ENCODE assay signal across 1 cellular context in the genomic region with DNA sequence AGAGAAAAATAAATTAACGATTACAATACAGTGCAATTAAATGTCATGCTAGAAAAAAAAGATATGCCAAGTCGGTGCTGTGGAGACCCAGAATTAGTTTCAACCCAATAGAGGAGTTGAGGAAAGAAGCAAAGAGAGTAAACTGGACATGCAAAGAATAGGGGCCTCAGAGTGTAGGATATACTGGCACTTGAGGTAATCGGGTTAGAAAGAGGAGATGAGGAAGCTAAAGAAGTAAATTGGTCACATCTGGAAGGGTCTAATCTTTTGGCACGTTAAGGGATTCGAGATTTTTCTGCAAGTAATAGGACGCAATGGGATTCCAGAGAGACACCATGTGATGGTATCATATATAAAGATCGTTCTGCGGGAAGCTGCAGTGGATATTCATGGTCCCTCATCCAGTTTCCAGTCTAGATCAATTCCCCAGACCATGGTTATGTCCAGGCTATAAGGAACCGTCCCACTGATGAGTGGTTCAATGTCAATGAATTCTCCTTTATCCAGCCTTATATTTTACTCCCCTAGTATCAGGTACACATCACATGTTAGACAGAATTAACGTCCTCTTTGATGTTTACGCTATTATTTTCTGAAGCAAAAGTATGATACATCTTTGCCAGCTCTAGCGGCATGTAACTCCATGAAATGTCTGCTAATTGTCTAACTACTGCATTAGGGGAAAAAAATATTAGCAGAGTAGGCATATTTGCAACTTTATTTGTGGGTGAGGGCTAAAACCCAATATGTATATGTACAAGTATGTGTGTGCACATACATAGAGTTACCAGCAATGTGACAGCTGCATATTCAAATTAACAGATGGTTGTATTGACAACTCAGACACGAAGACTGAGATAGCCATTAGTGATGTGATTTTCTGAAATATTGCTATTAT.
TF ChIP-seq lines count a peak whose summit lies in the region.

No MANE protein-coding gene starts in this region.

TF ChIP-seq in HepG2, 621 proteins besides CTCF, POLR2A, EP300 and RAD21 (continued from another document):
- TF ChIP-seq, protein P1, sequence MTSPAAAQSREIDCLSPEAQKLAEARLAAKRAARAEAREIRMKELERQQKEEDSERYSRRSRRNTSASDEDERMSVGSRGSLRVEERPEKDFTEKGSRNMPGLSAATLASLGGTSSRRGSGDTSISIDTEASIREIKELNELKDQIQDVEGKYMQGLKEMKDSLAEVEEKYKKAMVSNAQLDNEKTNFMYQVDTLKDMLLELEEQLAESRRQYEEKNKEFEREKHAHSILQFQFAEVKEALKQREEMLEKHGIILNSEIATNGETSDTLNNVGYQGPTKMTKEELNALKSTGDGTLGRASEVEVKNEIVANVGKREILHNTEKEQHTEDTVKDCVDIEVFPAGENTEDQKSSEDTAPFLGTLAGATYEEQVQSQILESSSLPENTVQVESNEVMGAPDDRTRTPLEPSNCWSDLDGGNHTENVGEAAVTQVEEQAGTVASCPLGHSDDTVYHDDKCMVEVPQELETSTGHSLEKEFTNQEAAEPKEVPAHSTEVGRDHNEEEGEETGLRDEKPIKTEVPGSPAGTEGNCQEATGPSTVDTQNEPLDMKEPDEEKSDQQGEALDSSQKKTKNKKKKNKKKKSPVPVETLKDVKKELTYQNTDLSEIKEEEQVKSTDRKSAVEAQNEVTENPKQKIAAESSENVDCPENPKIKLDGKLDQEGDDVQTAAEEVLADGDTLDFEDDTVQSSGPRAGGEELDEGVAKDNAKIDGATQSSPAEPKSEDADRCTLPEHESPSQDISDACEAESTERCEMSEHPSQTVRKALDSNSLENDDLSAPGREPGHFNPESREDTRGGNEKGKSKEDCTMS (CRISPR knock-in tag; conservative IDR thresholded peaks at IDR 0.05), result no peak
- TF ChIP-seq NKX3-1 (CRISPR knock-in tag; IDR thresholded peaks at IDR 0.05) (0 out of 2 replicates have a peak, but pooled peaks have one; percentile 4), ZNF34 (CRISPR knock-in tag; IDR thresholded peaks at IDR 0.05; ENCODE audit: borderline replicate concordance) (0 out of 2 replicates have a peak, but pooled peaks have one; percentile 9), FOXJ3 (CRISPR knock-in tag; IDR thresholded peaks at IDR 0.05; ENCODE audit: borderline replicate concordance) (0 out of 2 replicates have a peak, but pooled peaks have one; percentile 21), ZNF138 (CRISPR knock-in tag; IDR thresholded peaks at IDR 0.05; ENCODE audit: low read depth) (no peak), ZFP82 (CRISPR knock-in tag; IDR thresholded peaks at IDR 0.05; ENCODE audit: borderline replicate concordance) (peak; percentile 91; the same call in 1 of the 2 replicates), MAFF (IDR thresholded peaks at IDR 0.05; ENCODE audit: low read depth, low read length) (peak; percentile 34), MAFK (conservative IDR thresholded peaks at IDR 0.05 in 1 of 2, IDR thresholded peaks at IDR 0.05 in 1 of 2; ENCODE audit: low read length in 2 of 2) (peak; percentile 61 to 67; a peak in 3 of 4 replicates), ZNF878 (CRISPR knock-in tag; IDR thresholded peaks at IDR 0.05) (no peak), MTA1 (CRISPR knock-in tag; IDR thresholded peaks at IDR 0.05; ENCODE audit: borderline replicate concordance) (no peak)
- TF ChIP-seq, protein P2, sequence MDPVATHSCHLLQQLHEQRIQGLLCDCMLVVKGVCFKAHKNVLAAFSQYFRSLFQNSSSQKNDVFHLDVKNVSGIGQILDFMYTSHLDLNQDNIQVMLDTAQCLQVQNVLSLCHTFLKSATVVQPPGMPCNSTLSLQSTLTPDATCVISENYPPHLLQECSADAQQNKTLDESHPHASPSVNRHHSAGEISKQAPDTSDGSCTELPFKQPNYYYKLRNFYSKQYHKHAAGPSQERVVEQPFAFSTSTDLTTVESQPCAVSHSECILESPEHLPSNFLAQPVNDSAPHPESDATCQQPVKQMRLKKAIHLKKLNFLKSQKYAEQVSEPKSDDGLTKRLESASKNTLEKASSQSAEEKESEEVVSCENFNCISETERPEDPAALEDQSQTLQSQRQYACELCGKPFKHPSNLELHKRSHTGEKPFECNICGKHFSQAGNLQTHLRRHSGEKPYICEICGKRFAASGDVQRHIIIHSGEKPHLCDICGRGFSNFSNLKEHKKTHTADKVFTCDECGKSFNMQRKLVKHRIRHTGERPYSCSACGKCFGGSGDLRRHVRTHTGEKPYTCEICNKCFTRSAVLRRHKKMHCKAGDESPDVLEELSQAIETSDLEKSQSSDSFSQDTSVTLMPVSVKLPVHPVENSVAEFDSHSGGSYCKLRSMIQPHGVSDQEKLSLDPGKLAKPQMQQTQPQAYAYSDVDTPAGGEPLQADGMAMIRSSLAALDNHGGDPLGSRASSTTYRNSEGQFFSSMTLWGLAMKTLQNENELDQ (CRISPR knock-in tag; IDR thresholded peaks at IDR 0.05; ENCODE audit: borderline replicate concordance), result no peak
- TF ChIP-seq, protein P3, sequence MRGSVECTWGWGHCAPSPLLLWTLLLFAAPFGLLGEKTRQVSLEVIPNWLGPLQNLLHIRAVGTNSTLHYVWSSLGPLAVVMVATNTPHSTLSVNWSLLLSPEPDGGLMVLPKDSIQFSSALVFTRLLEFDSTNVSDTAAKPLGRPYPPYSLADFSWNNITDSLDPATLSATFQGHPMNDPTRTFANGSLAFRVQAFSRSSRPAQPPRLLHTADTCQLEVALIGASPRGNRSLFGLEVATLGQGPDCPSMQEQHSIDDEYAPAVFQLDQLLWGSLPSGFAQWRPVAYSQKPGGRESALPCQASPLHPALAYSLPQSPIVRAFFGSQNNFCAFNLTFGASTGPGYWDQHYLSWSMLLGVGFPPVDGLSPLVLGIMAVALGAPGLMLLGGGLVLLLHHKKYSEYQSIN (CRISPR knock-in tag; IDR thresholded peaks at IDR 0.05; ENCODE audit: borderline replicate concordance), result no peak
- TF ChIP-seq, protein P4, sequence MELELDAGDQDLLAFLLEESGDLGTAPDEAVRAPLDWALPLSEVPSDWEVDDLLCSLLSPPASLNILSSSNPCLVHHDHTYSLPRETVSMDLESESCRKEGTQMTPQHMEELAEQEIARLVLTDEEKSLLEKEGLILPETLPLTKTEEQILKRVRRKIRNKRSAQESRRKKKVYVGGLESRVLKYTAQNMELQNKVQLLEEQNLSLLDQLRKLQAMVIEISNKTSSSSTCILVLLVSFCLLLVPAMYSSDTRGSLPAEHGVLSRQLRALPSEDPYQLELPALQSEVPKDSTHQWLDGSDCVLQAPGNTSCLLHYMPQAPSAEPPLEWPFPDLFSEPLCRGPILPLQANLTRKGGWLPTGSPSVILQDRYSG (CRISPR knock-in tag; IDR thresholded peaks at IDR 0.05), result peak; percentile 2; the same call in 1 of the 2 replicates
- TF ChIP-seq, protein P5, sequence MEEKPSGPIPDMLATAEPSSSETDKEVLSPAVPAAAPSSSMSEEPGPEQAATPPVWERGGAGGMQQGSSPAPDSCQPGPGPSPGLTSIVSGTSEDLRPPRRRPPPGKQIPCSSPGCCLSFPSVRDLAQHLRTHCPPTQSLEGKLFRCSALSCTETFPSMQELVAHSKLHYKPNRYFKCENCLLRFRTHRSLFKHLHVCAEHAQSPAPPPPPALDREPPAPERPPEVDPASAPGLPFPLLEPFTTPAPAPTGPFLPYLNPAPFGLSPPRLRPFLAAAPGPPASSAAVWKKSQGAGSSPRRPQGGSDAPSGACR (CRISPR knock-in tag; IDR thresholded peaks at IDR 0.05), result 0 out of 2 replicates have a peak, but pooled peaks have one; percentile 53
- TF ChIP-seq, protein P6, sequence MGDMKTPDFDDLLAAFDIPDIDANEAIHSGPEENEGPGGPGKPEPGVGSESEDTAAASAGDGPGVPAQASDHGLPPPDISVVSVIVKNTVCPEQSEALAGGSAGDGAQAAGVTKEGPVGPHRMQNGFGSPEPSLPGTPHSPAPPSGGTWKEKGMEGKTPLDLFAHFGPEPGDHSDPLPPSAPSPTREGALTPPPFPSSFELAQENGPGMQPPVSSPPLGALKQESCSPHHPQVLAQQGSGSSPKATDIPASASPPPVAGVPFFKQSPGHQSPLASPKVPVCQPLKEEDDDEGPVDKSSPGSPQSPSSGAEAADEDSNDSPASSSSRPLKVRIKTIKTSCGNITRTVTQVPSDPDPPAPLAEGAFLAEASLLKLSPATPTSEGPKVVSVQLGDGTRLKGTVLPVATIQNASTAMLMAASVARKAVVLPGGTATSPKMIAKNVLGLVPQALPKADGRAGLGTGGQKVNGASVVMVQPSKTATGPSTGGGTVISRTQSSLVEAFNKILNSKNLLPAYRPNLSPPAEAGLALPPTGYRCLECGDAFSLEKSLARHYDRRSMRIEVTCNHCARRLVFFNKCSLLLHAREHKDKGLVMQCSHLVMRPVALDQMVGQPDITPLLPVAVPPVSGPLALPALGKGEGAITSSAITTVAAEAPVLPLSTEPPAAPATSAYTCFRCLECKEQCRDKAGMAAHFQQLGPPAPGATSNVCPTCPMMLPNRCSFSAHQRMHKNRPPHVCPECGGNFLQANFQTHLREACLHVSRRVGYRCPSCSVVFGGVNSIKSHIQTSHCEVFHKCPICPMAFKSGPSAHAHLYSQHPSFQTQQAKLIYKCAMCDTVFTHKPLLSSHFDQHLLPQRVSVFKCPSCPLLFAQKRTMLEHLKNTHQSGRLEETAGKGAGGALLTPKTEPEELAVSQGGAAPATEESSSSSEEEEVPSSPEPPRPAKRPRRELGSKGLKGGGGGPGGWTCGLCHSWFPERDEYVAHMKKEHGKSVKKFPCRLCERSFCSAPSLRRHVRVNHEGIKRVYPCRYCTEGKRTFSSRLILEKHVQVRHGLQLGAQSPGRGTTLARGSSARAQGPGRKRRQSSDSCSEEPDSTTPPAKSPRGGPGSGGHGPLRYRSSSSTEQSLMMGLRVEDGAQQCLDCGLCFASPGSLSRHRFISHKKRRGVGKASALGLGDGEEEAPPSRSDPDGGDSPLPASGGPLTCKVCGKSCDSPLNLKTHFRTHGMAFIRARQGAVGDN (CRISPR knock-in tag; IDR thresholded peaks at IDR 0.05), result no peak
- TF ChIP-seq, protein P7, sequence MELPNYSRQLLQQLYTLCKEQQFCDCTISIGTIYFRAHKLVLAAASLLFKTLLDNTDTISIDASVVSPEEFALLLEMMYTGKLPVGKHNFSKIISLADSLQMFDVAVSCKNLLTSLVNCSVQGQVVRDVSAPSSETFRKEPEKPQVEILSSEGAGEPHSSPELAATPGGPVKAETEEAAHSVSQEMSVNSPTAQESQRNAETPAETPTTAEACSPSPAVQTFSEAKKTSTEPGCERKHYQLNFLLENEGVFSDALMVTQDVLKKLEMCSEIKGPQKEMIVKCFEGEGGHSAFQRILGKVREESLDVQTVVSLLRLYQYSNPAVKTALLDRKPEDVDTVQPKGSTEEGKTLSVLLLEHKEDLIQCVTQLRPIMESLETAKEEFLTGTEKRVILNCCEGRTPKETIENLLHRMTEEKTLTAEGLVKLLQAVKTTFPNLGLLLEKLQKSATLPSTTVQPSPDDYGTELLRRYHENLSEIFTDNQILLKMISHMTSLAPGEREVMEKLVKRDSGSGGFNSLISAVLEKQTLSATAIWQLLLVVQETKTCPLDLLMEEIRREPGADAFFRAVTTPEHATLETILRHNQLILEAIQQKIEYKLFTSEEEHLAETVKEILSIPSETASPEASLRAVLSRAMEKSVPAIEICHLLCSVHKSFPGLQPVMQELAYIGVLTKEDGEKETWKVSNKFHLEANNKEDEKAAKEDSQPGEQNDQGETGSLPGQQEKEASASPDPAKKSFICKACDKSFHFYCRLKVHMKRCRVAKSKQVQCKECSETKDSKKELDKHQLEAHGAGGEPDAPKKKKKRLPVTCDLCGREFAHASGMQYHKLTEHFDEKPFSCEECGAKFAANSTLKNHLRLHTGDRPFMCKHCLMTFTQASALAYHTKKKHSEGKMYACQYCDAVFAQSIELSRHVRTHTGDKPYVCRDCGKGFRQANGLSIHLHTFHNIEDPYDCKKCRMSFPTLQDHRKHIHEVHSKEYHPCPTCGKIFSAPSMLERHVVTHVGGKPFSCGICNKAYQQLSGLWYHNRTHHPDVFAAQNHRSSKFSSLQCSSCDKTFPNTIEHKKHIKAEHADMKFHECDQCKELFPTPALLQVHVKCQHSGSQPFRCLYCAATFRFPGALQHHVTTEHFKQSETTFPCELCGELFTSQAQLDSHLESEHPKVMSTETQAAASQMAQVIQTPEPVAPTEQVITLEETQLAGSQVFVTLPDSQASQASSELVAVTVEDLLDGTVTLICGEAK (IDR thresholded peaks at IDR 0.05), result no peak
- TF ChIP-seq, protein P7 (CRISPR knock-in tag; IDR thresholded peaks at IDR 0.05), result no peak
